In genomic region chr9:135012166-135012565, GRCh38 we compare ENCODE assay signal across 27 cellular contexts.
"Had no signal": no experiment of that assay in that cellular context is flagged by ENCODE, and none has a peak within 500 bp of the region (broad histone marks: within the 10 kb centered on the region; RNA-seq: fewer than 3 reads in every experiment).

No MANE protein-coding gene starts in this region.

- FAIRE-seq: small intestine, urothelium cell line had no signal

- H3K9me3 ChIP-seq: neutrophil, ovary, psoas muscle, right lobe of liver, sigmoid colon, stomach, thoracic aorta, thyroid gland, tibial nerve, upper lobe of left lung, vagina had no signal

- H3K4me3 ChIP-seq: ovary, psoas muscle, right lobe of liver, sigmoid colon, stomach, thoracic aorta, thyroid gland, tibial nerve, upper lobe of left lung, vagina had no signal

- H3K9ac ChIP-seq: parathyroid adenoma had no signal

- H3K27ac ChIP-seq: neutrophil, ovary, parathyroid adenoma, psoas muscle, right lobe of liver, sigmoid colon, stomach, thoracic aorta, thyroid gland, tibial nerve, upper lobe of left lung, vagina had no signal

- DNase-seq: naive thymus-derived CD8-positive, alpha-beta T cell; nephron progenitor cell; nucleus accumbens; ovary; right cardiac atrium; right lobe of liver; sigmoid colon; small intestine; stimulated activated CD4-positive, alpha-beta T cell treated with anti-CD3 and anti-CD28 coated beads, Interleukin-12 subunit alpha, Interleukin-12 subunit beta, amount 100 ng/mL, for 4 hours; stimulated activated CD4-positive, alpha-beta T cell treated with anti-CD3 and anti-CD28 coated beads, Interleukin-1b, Interleukin-23, amount 100 ng/mL, for 48 hours; stimulated activated CD4-positive, alpha-beta T cell treated with anti-CD3 and anti-CD28 coated beads, Interleukin-4, amount 100 ng/mL, for 1 hour; stimulated activated CD4-positive, alpha-beta T cell treated with anti-CD3 and anti-CD28 coated beads, Interleukin-4, amount 100 ng/mL, for 4 hours; stimulated activated CD8-positive, alpha-beta memory T cell treated with anti-CD3 and anti-CD28 coated beads, Interleukin-4, amount 100 ng/mL, for 48 hours; stimulated activated naive CD4-positive, alpha-beta T cell treated with Interleukin-2 at 50 U/mL for 16 hours; stomach; thyroid gland; trophoblast cell; upper lobe of left lung had no signal

- ATAC-seq: naive thymus-derived CD8-positive, alpha-beta T cell; natural killer cell treated with Interleukin-12 subunit alpha and Interleukin-12 subunit beta and Interleukin-15 and Interleukin-18, amount 100 ng/mL, for 72 hours; psoas muscle; right cardiac atrium; right lobe of liver; stimulated activated memory B cell treated with anti-CD40 and anti-IgM and Interleukin-4, amounts not matched to agents 10 μg/mL and 1 μg/mL and 100 μg/mL, for 72 hours had no signal

- H3K4me1 ChIP-seq: parathyroid adenoma, psoas muscle, right lobe of liver, sigmoid colon, stomach, tibial nerve, upper lobe of left lung, vagina had no signal

- H3K27me3 ChIP-seq: ovary, right lobe of liver, thyroid gland, upper lobe of left lung, vagina had no signal

- H3K36me3 ChIP-seq: neutrophil, ovary, right lobe of liver, sigmoid colon, stomach, thoracic aorta, thyroid gland, tibial nerve, upper lobe of left lung, vagina had no signal
